Comparison of ENCODE assay signal across 34 cellular contexts in genomic region chr3:134605506-134605905, GRCh38. TPM values are rescaled to one million over a fixed set of nuclear protein-coding genes. Genes with fewer than 3 reads are reported as not detected.
"Had no signal": no experiment of that assay in that cellular context is flagged by ENCODE, and none has a peak within 500 bp of the region (broad histone marks: within the 10 kb centered on the region; RNA-seq: fewer than 3 reads in every experiment).

No MANE protein-coding gene starts in this region.

- H3K4me3 Mint-ChIP-seq: activated CD4-positive, alpha-beta memory T cell treated with anti-CD3 and anti-CD28 coated beads for 36 hours; activated CD4-positive, alpha-beta T cell treated with anti-CD3 and anti-CD28 coated beads, Interleukin-2, amount 10 ng/mL, durations not matched to agents 24 days and 14 days; activated naive CD4-positive, alpha-beta T cell treated with anti-CD3 and anti-CD28 coated beads for 36 hours; activated naive CD8-positive, alpha-beta T cell treated with anti-CD3 and anti-CD28 coated beads for 36 hours; activated T-helper 1 cell treated with anti-CD3 and anti-CD28 coated beads, Interleukin-12 subunit alpha, Interleukin-12 subunit beta, Interleukin-2, Interleukin-4 antibody, amounts not matched to agents 30 ng/mL and 10 ng/mL and 1 ng/mL, durations not matched to agents 14 hours and 24 hours and 36 hours; effector memory CD8-positive, alpha-beta T cell; nephron had no signal

- H3K4me1 ChIP-seq: body of pancreas, lower lobe of right lung, uterus had no signal

- H3K9me3 ChIP-seq: adrenal gland, body of pancreas, heart left ventricle, lower lobe of right lung, right atrium auricular region, tibial nerve, uterus had no signal

- H3K4me3 ChIP-seq: adrenal gland, body of pancreas, dorsolateral prefrontal cortex, heart left ventricle, lower lobe of right lung, right atrium auricular region, smooth muscle cell, tibial nerve, uterus had no signal

- H3K36me3 Mint-ChIP-seq: activated CD4-positive, alpha-beta memory T cell treated with anti-CD3 and anti-CD28 coated beads for 36 hours; activated naive CD8-positive, alpha-beta T cell treated with anti-CD3 and anti-CD28 coated beads for 36 hours had no signal

- ATAC-seq: body of pancreas; effector memory CD8-positive, alpha-beta T cell; heart left ventricle; left lobe of liver; lower lobe of right lung had no signal

- H3K4me2 ChIP-seq: smooth muscle cell had no signal

- H3K27ac Mint-ChIP-seq: activated CD4-positive, alpha-beta memory T cell treated with anti-CD3 and anti-CD28 coated beads for 36 hours; activated CD4-positive, alpha-beta T cell treated with anti-CD3 and anti-CD28 coated beads, Interleukin-2, amount 10 ng/mL, durations not matched to agents 24 days and 14 days; activated naive CD4-positive, alpha-beta T cell treated with anti-CD3 and anti-CD28 coated beads for 36 hours; activated naive CD8-positive, alpha-beta T cell treated with anti-CD3 and anti-CD28 coated beads for 36 hours; activated T-helper 1 cell treated with anti-CD3 and anti-CD28 coated beads, Interleukin-12 subunit alpha, Interleukin-12 subunit beta, Interleukin-2, Interleukin-4 antibody, amounts not matched to agents 30 ng/mL and 10 ng/mL and 1 ng/mL, durations not matched to agents 14 hours and 24 hours and 36 hours; effector memory CD8-positive, alpha-beta T cell; nephron had no signal

- H3K36me3 ChIP-seq: adrenal gland, lower lobe of right lung, right atrium auricular region, tibial nerve, uterus had no signal

- H3K9ac ChIP-seq: parathyroid adenoma had no signal

- H3K27me3 ChIP-seq: adrenal gland, body of pancreas, dorsolateral prefrontal cortex, heart left ventricle, right atrium auricular region, tibial nerve, uterus had no signal

- H3K27ac ChIP-seq: body of pancreas, dorsolateral prefrontal cortex, heart left ventricle, lower lobe of right lung, parathyroid adenoma, right atrium auricular region, uterus had no signal

- DNase-seq: activated CD4-positive, alpha-beta memory T cell treated with anti-CD3 and anti-CD28 coated beads for 36 hours; activated CD4-positive, alpha-beta T cell treated with anti-CD3 and anti-CD28 coated beads, Interleukin-2, amount 10 ng/mL, durations not matched to agents 24 days and 14 days; activated CD4-positive, CD25-positive, alpha-beta regulatory T cell treated with anti-CD3 and anti-CD28 coated beads, Interleukin-2, amount 50 U/mL, for 72 hours; activated CD8-positive, alpha-beta memory T cell treated with anti-CD3 and anti-CD28 coated beads, Interleukin-2, amount 50 U/mL, for 4 hours; activated effector memory CD4-positive, alpha-beta T cell treated with anti-CD3 and anti-CD28 coated beads, Interleukin-2, amount 50 U/mL, for 16 hours; activated naive CD4-positive, alpha-beta T cell treated with anti-CD3 and anti-CD28 coated beads for 36 hours; activated naive CD8-positive, alpha-beta T cell treated with anti-CD3 and anti-CD28 coated beads for 36 hours; activated T-cell treated with anti-CD3 and anti-CD28 coated beads, Interleukin-2, amount 50 U/mL, for 1 hour; body of pancreas; dorsolateral prefrontal cortex; effector memory CD8-positive, alpha-beta T cell; foreskin fibroblast; heart left ventricle; kidney glomerular epithelial cell; lower lobe of right lung; mesenchymal stem cell; occipital lobe; stimulated activated CD4-positive, alpha-beta T cell treated with anti-CD3 and anti-CD28 coated beads, Interleukin-15, amount 100 ng/mL, for 24 hours; stimulated activated CD4-positive, alpha-beta T cell treated with anti-CD3 and anti-CD28 coated beads, Interleukin-2, amount 100 ng/mL, for 24 hours; stimulated activated naive CD4-positive, alpha-beta T cell; T-helper 9 cell; uterus had no signal

- H3K9me3 Mint-ChIP-seq: activated CD4-positive, alpha-beta memory T cell treated with anti-CD3 and anti-CD28 coated beads for 36 hours; activated CD4-positive, alpha-beta T cell treated with anti-CD3 and anti-CD28 coated beads, Interleukin-2, amount 10 ng/mL, durations not matched to agents 24 days and 14 days; activated naive CD4-positive, alpha-beta T cell treated with anti-CD3 and anti-CD28 coated beads for 36 hours; activated naive CD8-positive, alpha-beta T cell treated with anti-CD3 and anti-CD28 coated beads for 36 hours; activated T-helper 1 cell treated with anti-CD3 and anti-CD28 coated beads, Interleukin-12 subunit alpha, Interleukin-12 subunit beta, Interleukin-2, Interleukin-4 antibody, amounts not matched to agents 30 ng/mL and 10 ng/mL and 1 ng/mL, durations not matched to agents 14 hours and 24 hours and 36 hours; effector memory CD8-positive, alpha-beta T cell; nephron had no signal

RNA-seq across cellular contexts. Expression of gene KY, which starts 45.3 kb away (rescaled TPM):
- total RNA-seq: activated CD4-positive, alpha-beta memory T cell treated with anti-CD3 and anti-CD28 coated beads for 36 hours; activated CD4-positive, alpha-beta T cell treated with anti-CD3 and anti-CD28 coated beads, Interleukin-2, amount 10 ng/mL, durations not matched to agents 24 days and 14 days; activated CD8-positive, alpha-beta memory T cell treated with anti-CD3 and anti-CD28 coated beads for 36 hours; activated naive CD4-positive, alpha-beta T cell treated with anti-CD3 and anti-CD28 coated beads for 36 hours; activated naive CD8-positive, alpha-beta T cell treated with anti-CD3 and anti-CD28 coated beads for 36 hours; activated T-helper 1 cell treated with anti-CD3 and anti-CD28 coated beads, Interleukin-12 subunit alpha, Interleukin-12 subunit beta, Interleukin-2, Interleukin-4 antibody, amounts not matched to agents 30 ng/mL and 10 ng/mL and 1 ng/mL, durations not matched to agents 14 hours and 24 hours and 36 hours; endothelial cell of umbilical vein; left lobe of liver; pulmonary artery endothelial cell; T-helper 1 cell treated with Interleukin-12 subunit alpha and Interleukin-12 subunit beta and Interleukin-4 antibody, amounts not matched to agents 30 ng/mL and 1 ng/mL, for 36 hours had no signal
- polyA plus RNA-seq: endothelial cell of umbilical vein had no signal
